In genomic region chr3:192819001-192819569, GRCh38 we compare ENCODE assay signal across 8 cellular contexts.
DNase-seq lines count a peak whose midpoint lies in the region; ATAC-seq lines count a peak whose summit lies in the region.

No MANE protein-coding gene starts in this region.

- H2BK5ac ChIP-seq in neuronal stem cell (ENCODE audit: low read length): no peak overlapping the region

- H2AFZ ChIP-seq in neuronal stem cell (ENCODE audit: low read length): no peak overlapping the region

- no peaks in the 10 kb centered on the region for H3K79me1 ChIP-seq in neuronal stem cell (ENCODE audit: low read depth, low read length)

- no peak overlapping the region for H3K4ac ChIP-seq in neuronal stem cell (ENCODE audit: low read length)

- H3K14ac ChIP-seq in neuronal stem cell (ENCODE audit: low read length): no peak overlapping the region

- H3K4me3 Mint-ChIP-seq in T-helper 1 cell treated with Interleukin-12 subunit alpha and Interleukin-12 subunit beta and Interleukin-4 antibody, amounts not matched to agents 30 μg/mL and 1 μg/mL, for 36 hours: peak overlapping the region; percentile 68

- H3K4me1 Mint-ChIP-seq in T-helper 1 cell treated with Interleukin-12 subunit alpha and Interleukin-12 subunit beta and Interleukin-4 antibody, amounts not matched to agents 30 μg/mL and 1 μg/mL, for 36 hours (ENCODE audit: low read depth): peaks cover 63% of the 10 kb centered on the region

- H3K36me3 ChIP-seq in HAP-1 (replicated peaks) (no peaks in the 10 kb centered on the region), neuronal stem cell (replicated peaks in 1 of 2; ENCODE audit: control insufficient read depth in 2 of 2, insufficient read depth in 2 of 2, low read length in 2 of 2) (no peaks in the 10 kb centered on the region)

- H3K27ac Mint-ChIP-seq in T-helper 1 cell treated with Interleukin-12 subunit alpha and Interleukin-12 subunit beta and Interleukin-4 antibody, amounts not matched to agents 30 μg/mL and 1 μg/mL, for 36 hours: peak overlapping the region; percentile 88

- H3K36me3 Mint-ChIP-seq in T-helper 1 cell treated with Interleukin-12 subunit alpha and Interleukin-12 subunit beta and Interleukin-4 antibody, amounts not matched to agents 30 μg/mL and 1 μg/mL, for 36 hours (ENCODE audit: low read depth): peaks cover 8% of the 10 kb centered on the region

- no peak overlapping the region for H3K9ac ChIP-seq in neuronal stem cell (ENCODE audit: low read depth, low read length, poor library complexity)

- H4K91ac ChIP-seq in neuronal stem cell (ENCODE audit: low read depth, low read length, poor library complexity): no peak overlapping the region

- H3K4me3 ChIP-seq in HAP-1 (no peak overlapping the region), neuronal stem cell (ENCODE audit: low read length in 2 of 2) (no peak overlapping the region)

- H3K9me3 Mint-ChIP-seq in T-helper 1 cell treated with Interleukin-12 subunit alpha and Interleukin-12 subunit beta and Interleukin-4 antibody, amounts not matched to agents 30 μg/mL and 1 μg/mL, for 36 hours: no peaks in the 10 kb centered on the region

- H2BK12ac ChIP-seq in neuronal stem cell (ENCODE audit: low read length): no peak overlapping the region

- in situ Hi-C loops in HAP-1 (cut with MboI; ENCODE audit: low sequenced_read_pairs): loop anchor here (10.0 kb wide), 3 partner anchors 226 to 646 kb away; no protein-coding TSS in a partner anchor

- ATAC-seq in esophagus mucosa: peak; percentile 68

- H2AK5ac ChIP-seq in neuronal stem cell (ENCODE audit: low read depth, low read length): no peak overlapping the region

- no peaks in the 10 kb centered on the region for H3K9me3 ChIP-seq in HAP-1
- no peaks in the 10 kb centered on the region for H3K9me3 ChIP-seq in neuronal stem cell (replicated peaks in 1 of 2; ENCODE audit: control insufficient read depth in 2 of 2, insufficient read depth in 1 of 2, low read depth in 1 of 2, low read length in 2 of 2)

- H3K4me1 ChIP-seq in HAP-1 (peaks cover 41% of the 10 kb centered on the region), neuronal stem cell (ENCODE audit: control insufficient read depth in 2 of 2, insufficient read depth in 1 of 2, low read depth in 1 of 2, low read length in 2 of 2) (peaks cover 0 to 12% of the 10 kb centered on the region in 2 donors)

- H2BK15ac ChIP-seq in neuronal stem cell (ENCODE audit: low read length): no peak overlapping the region

- no peak overlapping the region for H4K8ac ChIP-seq in neuronal stem cell (ENCODE audit: low read depth, low read length)

- no peak overlapping the region for H3K23ac ChIP-seq in neuronal stem cell (ENCODE audit: low read depth, low read length, poor library complexity)

- no peak overlapping the region for H3K4me2 ChIP-seq in neuronal stem cell (ENCODE audit: insufficient read depth, low read length, poor library complexity, severe bottlenecking)

- no peak overlapping the region for H2BK120ac ChIP-seq in neuronal stem cell (ENCODE audit: low read depth, low read length)

- H3K27me3 ChIP-seq in HAP-1 (ENCODE audit: low read depth): no peaks in the 10 kb centered on the region
- no peaks in the 10 kb centered on the region for H3K27me3 ChIP-seq in neuronal stem cell (ENCODE audit: control insufficient read depth in 3 of 3, insufficient read depth in 3 of 3, low read depth in 1 of 3, low read length in 3 of 3)

- peak; percentile 82 for DNase-seq in AG20443 (ENCODE audit: low spot score)
- peak; percentile 76 to 90 for DNase-seq in HAP-1 (ENCODE audit: low spot score in 2 of 2)
- DNase-seq in stimulated activated CD4-positive, alpha-beta T cell treated with anti-CD3 and anti-CD28 coated beads, Interleukin-4, amount 100 ng/mL, for 24 hours: peak; percentile 63
- no peak for DNase-seq in neuronal stem cell (ENCODE audit: low spot score)
- DNase-seq in pons (ENCODE audit: low spot score): no peak
- DNase-seq in NAMALWA (ENCODE audit: low spot score): no peak

- H3K18ac ChIP-seq in neuronal stem cell (ENCODE audit: low read length): no peak overlapping the region

- H3K27ac ChIP-seq in neuronal stem cell (replicated peaks; ENCODE audit: low read length): no peak overlapping the region

- H3K27me3 Mint-ChIP-seq in T-helper 1 cell treated with Interleukin-12 subunit alpha and Interleukin-12 subunit beta and Interleukin-4 antibody, amounts not matched to agents 30 μg/mL and 1 μg/mL, for 36 hours (ENCODE audit: low read depth): no peaks in the 10 kb centered on the region

- WGBS in neuronal stem cell (ENCODE audit: extremely low coverage in 2 of 2, insufficient read length in 2 of 2, insufficient replicate concordance in 1 of 2), 2 donors: no CpG with 5 or more reads among the region's 7 CpGs

Comparison
In these comparisons a context has a peak if more than half of its experiments do, and no peak if none do; other contexts are left out.
1. DNase-seq: peak in AG20443 (single experiment), HAP-1 (2 of 2) and stimulated activated CD4-positive, alpha-beta T cell treated with anti-CD3 and anti-CD28 coated beads, Interleukin-4, amount 100 ng/mL, for 24 hours (single experiment); none in neuronal stem cell (single experiment), pons (single experiment) and NAMALWA (single experiment).